ENCODE assay signal across 1 cellular context in genomic region chr16:2015947-2016208, GRCh38.
TF ChIP-seq lines count a peak whose summit lies in the region.

No MANE protein-coding gene starts in this region.

TF ChIP-seq in HEK293, 187 proteins besides CTCF, POLR2A, EP300 and RAD21 (continued from another document):
- TF ChIP-seq ZNF600 (tag by site-specific recombination; IDR thresholded peaks at IDR 0.05) (peak; percentile 65; the same call in 1 of the 2 replicates), PRDM2 (tag by site-specific recombination; IDR thresholded peaks at IDR 0.05; ENCODE audit: borderline replicate concordance) (0 out of 2 replicates have a peak, but pooled peaks have one; percentile 54)
